In the genomic region with DNA sequence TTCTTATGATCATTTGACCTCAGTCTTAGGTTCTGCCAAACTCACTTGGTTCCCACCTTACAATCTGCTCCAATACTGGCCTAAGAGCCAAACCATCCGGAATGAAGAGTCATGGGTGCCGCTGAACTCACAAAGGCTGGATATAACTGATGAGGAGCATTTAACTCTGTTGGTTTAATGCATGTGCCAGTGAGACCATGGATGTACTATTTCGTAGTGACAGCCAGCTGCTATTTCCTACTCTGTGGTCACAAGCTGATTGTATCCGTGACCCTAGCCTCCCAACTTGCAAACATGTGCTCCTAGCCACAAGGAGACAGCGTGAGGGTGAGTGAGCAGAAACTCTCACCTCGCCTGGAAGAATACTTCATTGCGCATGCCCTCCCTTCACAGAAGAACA, we compare ENCODE assay signal across 9 cellular contexts.
DNase-seq lines count a peak whose midpoint lies in the region; ATAC-seq and TF ChIP-seq lines count a peak whose summit lies in the region.
"Had no signal": no experiment of that assay in that cellular context is flagged by ENCODE, and none has a peak within 500 bp of the region (broad histone marks: within the 10 kb centered on the region; RNA-seq: fewer than 3 reads in every experiment).

No MANE protein-coding gene starts in this region.

- H3K4me1 ChIP-seq in endodermal cell (ENCODE audit: control insufficient read depth, insufficient read depth, low read length) = no peaks in the 10 kb centered on the region
- H3K4me1 ChIP-seq: parathyroid adenoma had no signal

- intact Hi-C loops in sciatic nerve (cut with DNase I) = no loop called here

- no peak overlapping the region for H3K4me3 Mint-ChIP-seq in endodermal cell

- H3K4me1 Mint-ChIP-seq in endodermal cell = peaks cover 17% of the 10 kb centered on the region

- TF ChIP-seq CTCF in endodermal cell (conservative IDR thresholded peaks at IDR 0.05) = no peak

- no peaks in the 10 kb centered on the region for H3K27me3 Mint-ChIP-seq in endodermal cell (ENCODE audit: insufficient read depth)

- no peaks in the 10 kb centered on the region for H3K36me3 Mint-ChIP-seq in endodermal cell (ENCODE audit: low read depth)

- no peaks in the 10 kb centered on the region for H3K9me3 Mint-ChIP-seq in endodermal cell

- H3K36me3 ChIP-seq in endodermal cell (ENCODE audit: control insufficient read depth, insufficient read depth, low read length) = no peaks in the 10 kb centered on the region

- H3K27ac Mint-ChIP-seq in endodermal cell = no peak overlapping the region

- H3K4me3 ChIP-seq in endodermal cell (ENCODE audit: low read length) = no peak overlapping the region

- peak; percentile 38 for ATAC-seq in GM18861 (IDR thresholded peaks at IDR 0.05; ENCODE audit: unreplicated experiment)
- peak; percentile 80 for ATAC-seq in sciatic nerve
- ATAC-seq in GM19035 (IDR thresholded peaks at IDR 0.05; ENCODE audit: unreplicated experiment) = no peak
- ATAC-seq in HG03521 (IDR thresholded peaks at IDR 0.05; ENCODE audit: unreplicated experiment) = no peak

- H3K9me3 ChIP-seq in endodermal cell (ENCODE audit: control insufficient read depth, low read length) = no peaks in the 10 kb centered on the region

- H3K27me3 ChIP-seq in endodermal cell (ENCODE audit: control insufficient read depth, insufficient read depth, low read length, poor library complexity, severe bottlenecking) = no peaks in the 10 kb centered on the region

- WGBS in endodermal cell (ENCODE audit: insufficient coverage in 1 of 2, insufficient read length in 1 of 2), 2 experiments = 91 to 92% methylated on average over 6 to 7 of the region's 7 CpGs

- H3K27ac ChIP-seq in endodermal cell (ENCODE audit: low read depth, low read length) = peak overlapping the region; percentile 44
- H3K27ac ChIP-seq: parathyroid adenoma had no signal

- H3K9ac ChIP-seq in endodermal cell (ENCODE audit: extremely low read depth, low read length, poor library complexity, severe bottlenecking) = no peak overlapping the region
- H3K9ac ChIP-seq: parathyroid adenoma had no signal

- DNase-seq in Kasumi-1 (lab: John Stamatoyannopoulos, UW) (peak; percentile 31 to 48), endodermal cell (no peak), sciatic nerve (ENCODE audit: low spot score) (no peak), GM19238 (ENCODE audit: insufficient read length, low spot score) (no peak), NCI-H1436 treated with DMSO at 0.1 percent for 48 hours (lab: John Stamatoyannopoulos, UW) (no peak)

Comparison
In these comparisons a context has a peak if more than half of its experiments do, and no peak if none do; other contexts are left out.
1. ATAC-seq: peak in GM18861 (single experiment) and sciatic nerve (single experiment); none in GM19035 (single experiment) and HG03521 (single experiment).
2. DNase-seq: peak in Kasumi-1 (2 of 2); none in endodermal cell (single experiment), sciatic nerve (single experiment), GM19238 (single experiment) and NCI-H1436 treated with DMSO at 0.1 percent for 48 hours (single experiment).